19 cellular contexts compared by ENCODE assay signal in genomic region chr18:67483237-67483636, GRCh38. TPM values are rescaled to one million over a fixed set of nuclear protein-coding genes. Genes with fewer than 3 reads are reported as not detected.
DNase-seq lines count a peak whose midpoint lies in the region; ATAC-seq lines count a peak whose summit lies in the region.
"Had no signal": no experiment of that assay in that cellular context is flagged by ENCODE, and none has a peak within 500 bp of the region (broad histone marks: within the 10 kb centered on the region; RNA-seq: fewer than 3 reads in every experiment).

No MANE protein-coding gene starts in this region.

- H3K27me3 ChIP-seq in neuronal stem cell (ENCODE audit: control insufficient read depth in 3 of 3, insufficient read depth in 3 of 3, low read depth in 1 of 3, low read length in 3 of 3) = no peaks in the 10 kb centered on the region
- H3K27me3 ChIP-seq: stomach had no signal

- no peak overlapping the region for H4K91ac ChIP-seq in neuronal stem cell (ENCODE audit: low read depth, low read length, poor library complexity)

- DNase-seq in Ammon's horn (ENCODE audit: low spot score) = peak; percentile 63
- peak; percentile 47 for DNase-seq in NCI-H1105 treated with DMSO at 0.1 percent for 48 hours (lab: John Stamatoyannopoulos, UW)
- DNase-seq in cerebellum (ENCODE audit: low spot score) = peak; percentile 1
- no peak for DNase-seq in neuronal stem cell (ENCODE audit: low spot score)
- DNase-seq in sciatic nerve (ENCODE audit: low spot score) = no peak
- no peak for DNase-seq in DMS153 (lab: John Stamatoyannopoulos, UW)
- DNase-seq: activated naive CD8-positive, alpha-beta T cell treated with anti-CD3 and anti-CD28 coated beads, Interleukin-2, amount 50 U/mL, for 24 hours; endodermal cell; GOT3; Karpas-422; NCI-H146; NCI-H510A; stomach; T-cell had no signal

- peaks cover 5 to 6% of the 10 kb centered on the region in 2 donors for H3K4me1 ChIP-seq in neuronal stem cell (ENCODE audit: control insufficient read depth in 2 of 2, insufficient read depth in 1 of 2, low read depth in 1 of 2, low read length in 2 of 2)
- H3K4me1 ChIP-seq: prostate gland had no signal

- ATAC-seq in GM21576 (IDR thresholded peaks at IDR 0.05; ENCODE audit: unreplicated experiment) (no peak), sciatic nerve (no peak), HG03039 (IDR thresholded peaks at IDR 0.05; ENCODE audit: unreplicated experiment) (no peak)
- ATAC-seq: activated naive CD8-positive, alpha-beta T cell treated with anti-CD3 and anti-CD28 coated beads, Interleukin-2, amount 50 U/mL, for 24 hours; activated T-helper 17 cell treated with anti-CD3 and anti-CD28 coated beads, Interleukin-2, amount 50 U/mL, for 72 hours; Panc1; T-cell had no signal

- peaks cover 0 to 2% of the 10 kb centered on the region in 2 donors for H3K9me3 ChIP-seq in neuronal stem cell (replicated peaks in 1 of 2; ENCODE audit: control insufficient read depth in 2 of 2, insufficient read depth in 1 of 2, low read depth in 1 of 2, low read length in 2 of 2)
- H3K9me3 ChIP-seq: prostate gland, stomach had no signal

- H3K23ac ChIP-seq in neuronal stem cell (ENCODE audit: low read depth, low read length, poor library complexity) = no peak overlapping the region

- H2BK12ac ChIP-seq in neuronal stem cell (ENCODE audit: low read length) = no peak overlapping the region

- H3K4me2 ChIP-seq in neuronal stem cell (ENCODE audit: insufficient read depth, low read length, poor library complexity, severe bottlenecking) = peak overlapping the region; percentile 2

- intact Hi-C loops in sciatic nerve (cut with DNase I) = no loop called here

- no peak overlapping the region for H3K14ac ChIP-seq in neuronal stem cell (ENCODE audit: low read length)

- no peak overlapping the region for H3K4me3 ChIP-seq in neuronal stem cell (ENCODE audit: low read length in 2 of 2)
- H3K4me3 ChIP-seq: prostate gland, stomach had no signal

- no CpG with 5 or more reads among the region's 2 CpGs for WGBS in neuronal stem cell (ENCODE audit: extremely low coverage in 2 of 2, insufficient read length in 2 of 2, insufficient replicate concordance in 1 of 2), 2 donors

- no peak overlapping the region for H4K8ac ChIP-seq in neuronal stem cell (ENCODE audit: low read depth, low read length)

- H3K4ac ChIP-seq in neuronal stem cell (ENCODE audit: low read length) = no peak overlapping the region

- no peak overlapping the region for H3K9ac ChIP-seq in neuronal stem cell (ENCODE audit: low read depth, low read length, poor library complexity)

- H2BK5ac ChIP-seq in neuronal stem cell (ENCODE audit: low read length) = no peak overlapping the region

- no peak overlapping the region for H3K27ac ChIP-seq in neuronal stem cell (replicated peaks; ENCODE audit: low read length)
- H3K27ac ChIP-seq: prostate gland, stomach had no signal

- H2BK120ac ChIP-seq in neuronal stem cell (ENCODE audit: low read depth, low read length) = no peak overlapping the region

- H2AK5ac ChIP-seq in neuronal stem cell (ENCODE audit: low read depth, low read length) = no peak overlapping the region

- H3K18ac ChIP-seq in neuronal stem cell (ENCODE audit: low read length) = peak overlapping the region; percentile 17

- peak overlapping the region; percentile 30 for H2AFZ ChIP-seq in neuronal stem cell (ENCODE audit: low read length)

- H3K79me1 ChIP-seq in neuronal stem cell (ENCODE audit: low read depth, low read length) = no peaks in the 10 kb centered on the region

- H2BK15ac ChIP-seq in neuronal stem cell (ENCODE audit: low read length) = no peak overlapping the region

- no peaks in the 10 kb centered on the region for H3K36me3 ChIP-seq in neuronal stem cell (replicated peaks in 1 of 2; ENCODE audit: control insufficient read depth in 2 of 2, insufficient read depth in 2 of 2, low read length in 2 of 2)
- H3K36me3 ChIP-seq: prostate gland, stomach had no signal

RNA-seq across cellular contexts. Expression of gene DSEL, which starts 33.3 kb away (rescaled TPM):
- total RNA-seq in cerebellum (32.8 TPM), sciatic nerve (9.9 TPM)
- 1.7 TPM for polyA plus RNA-seq in neuronal stem cell (2013, experiment 1 of 2)
- 1.7 TPM for polyA plus RNA-seq in neuronal stem cell (2013, experiment 2 of 2)

Comparison
In these comparisons a context has a peak if more than half of its experiments do, and no peak if none do; other contexts are left out.
1. DNase-seq: peak in Ammon's horn (single experiment), NCI-H1105 treated with DMSO at 0.1 percent for 48 hours (single experiment) and cerebellum (single experiment); none in neuronal stem cell (single experiment), sciatic nerve (single experiment) and DMS153 (single experiment).